8 cellular contexts compared by ENCODE assay signal in genomic region chr17:8126306-8127066, GRCh38. TPM values are rescaled to one million over a fixed set of nuclear protein-coding genes. Genes with fewer than 3 reads are reported as not detected.
DNase-seq lines count a peak whose midpoint lies in the region; ATAC-seq, FAIRE-seq and TF ChIP-seq lines count a peak whose summit lies in the region.

No MANE protein-coding gene starts in this region.

- TF ChIP-seq CTCF in RWPE2 (IDR thresholded peaks at IDR 0.05; ENCODE audit: poor library complexity, severe bottlenecking): no peak
- no peak for TF ChIP-seq CTCF in brain microvascular endothelial cell (IDR thresholded peaks at IDR 0.05; ENCODE audit: low read depth, low read length, missing control alignments)

- DNase-seq in DMS53 treated with DMSO at 0.1 percent for 48 hours (lab: John Stamatoyannopoulos, UW; ENCODE audit: unreplicated experiment) (peak; percentile 87), RWPE2 (ENCODE audit: low spot score) (no peak), brain microvascular endothelial cell (no peak), iPS-NIHi11 (ENCODE audit: low spot score) (peak; percentile 59), small intestine (peak; percentile 18), germinal center (ENCODE audit: low spot score) (no peak)

- H3K4me1 ChIP-seq in RWPE2 (ENCODE audit: insufficient read depth, poor library complexity, severe bottlenecking) (peaks cover 5% of the 10 kb centered on the region), small intestine (ENCODE audit: control insufficient read depth in 2 of 2, insufficient read depth in 1 of 2, low read depth in 1 of 2, low read length in 1 of 2) (peaks cover 14% of the 10 kb centered on the region in 2 donors)

- ATAC-seq in HG02642 (IDR thresholded peaks at IDR 0.05; ENCODE audit: poor library complexity, unreplicated experiment): peak; percentile 39
- peak; percentile 27 for ATAC-seq in RWPE2 (ENCODE audit: low read depth)
- no peak for ATAC-seq in GM18520 (IDR thresholded peaks at IDR 0.05; ENCODE audit: unreplicated experiment)

- H3K27ac ChIP-seq in RWPE2 (ENCODE audit: poor library complexity, severe bottlenecking) (peak overlapping the region; percentile 36), brain microvascular endothelial cell (no peak overlapping the region), small intestine (ENCODE audit: low read depth in 1 of 2, low read length in 1 of 2) (peak overlapping the region in 1 of 2 donors; percentile 43)

- H3K27me3 ChIP-seq in RWPE2 (ENCODE audit: insufficient read depth, poor library complexity, severe bottlenecking) (no peaks in the 10 kb centered on the region), brain microvascular endothelial cell (replicated peaks) (no peaks in the 10 kb centered on the region), small intestine (ENCODE audit: control insufficient read depth in 2 of 2, insufficient read depth in 2 of 2, low read length in 2 of 2) (peaks cover 5 to 7% of the 10 kb centered on the region in 2 donors)

- H3K36me3 ChIP-seq in RWPE2 (ENCODE audit: low read depth) (no peaks in the 10 kb centered on the region), brain microvascular endothelial cell (replicated peaks) (no peaks in the 10 kb centered on the region), small intestine (ENCODE audit: control insufficient read depth in 2 of 2, insufficient read depth in 2 of 2, low read length in 2 of 2) (no peaks in the 10 kb centered on the region)

- FAIRE-seq in small intestine (lab: Jason Lieb, UNC): no peak

- 0 to 1% (median 1%) methylated on average over 51 to 61 of the region's 61 CpGs for WGBS in small intestine, 3 donors

- H3K4me3 ChIP-seq in RWPE2 (ENCODE audit: severe bottlenecking) (peak overlapping the region; percentile 46), brain microvascular endothelial cell (ENCODE audit: low read depth, low read length) (peak overlapping the region; percentile 69), small intestine (ENCODE audit: low read depth in 1 of 2, low read length in 2 of 2) (peak overlapping the region; percentile 46 to 49)

- no peaks in the 10 kb centered on the region for H3K9me3 ChIP-seq in RWPE2 (ENCODE audit: severe bottlenecking)
- H3K9me3 ChIP-seq in small intestine (ENCODE audit: control insufficient read depth, low read depth): no peaks in the 10 kb centered on the region

- in situ Hi-C loops in brain microvascular endothelial cell (cut with HindIII; ENCODE audit: low pct_ligation_motif_present, low sequenced_read_pairs): no loop called here

RNA-seq across cellular contexts. Expression of gene HES7, which starts 2.6 kb away (rescaled TPM):
- under 1 TPM in 1 of 3 donors, not detected in 2; 0.06 TPM for polyA plus RNA-seq in small intestine

RNA-seq across cellular contexts. Expression of gene ALOXE3, which starts 8.2 kb away (rescaled TPM):
- 1 to 10 TPM in 1 of 3 donors, under 1 TPM in 1, not detected in 1; 0.13 to 1.6 TPM for polyA plus RNA-seq in small intestine

RNA-seq across cellular contexts. Expression of gene PER1, which starts 25.7 kb away (rescaled TPM):
- polyA plus RNA-seq in small intestine: 10 to 100 TPM; 47.8 to 79.4 (median 60.1) TPM

RNA-seq across cellular contexts. Expression of gene VAMP2, which starts 36.3 kb away (rescaled TPM):
- 10 to 100 TPM; 27.5 to 47.3 (median 46.2) TPM for polyA plus RNA-seq in small intestine

RNA-seq across cellular contexts. Expression of gene ALOX12B, which starts 39.0 kb away (rescaled TPM):
- under 1 TPM; 0.45 to 0.81 (median 0.66) TPM for polyA plus RNA-seq in small intestine

Comparison
In these comparisons a context has a peak if more than half of its experiments do, and no peak if none do; other contexts are left out.
1. DNase-seq: peak in DMS53 treated with DMSO at 0.1 percent for 48 hours (single experiment), iPS-NIHi11 (single experiment) and small intestine (single experiment); none in RWPE2 (single experiment), brain microvascular endothelial cell (single experiment) and germinal center (single experiment).
2. Peak in every context shown above with its lines, with median percentiles within 50 percentile points of each other: H3K4me3 ChIP-seq.